2 cellular contexts compared by ENCODE assay signal in genomic region chr6:143596857-143597256, GRCh38.
TF ChIP-seq lines count a peak whose summit lies in the region.

No MANE protein-coding gene starts in this region.

TF ChIP-seq in GM23338, 12 proteins besides CTCF, POLR2A, EP300 and RAD21 (continued from another document):
- TF ChIP-seq REST (IDR thresholded peaks at IDR 0.05; ENCODE audit: unreplicated experiment), result no peak

TF ChIP-seq in H1, 55 proteins besides CTCF, POLR2A, EP300 and RAD21 (continued from another document):
- no peak for TF ChIP-seq SAP30 (IDR thresholded peaks at IDR 0.05; ENCODE audit: insufficient read depth, insufficient replicate concordance, low read length)
- no peak for TF ChIP-seq ASH2L (IDR thresholded peaks at IDR 0.05; ENCODE audit: low read length)
- TF ChIP-seq RNF2 (IDR thresholded peaks at IDR 0.05; ENCODE audit: borderline replicate concordance, low read depth, low read length, missing control alignments, poor library complexity, severe bottlenecking), result no peak
- TF ChIP-seq CBX8 (IDR thresholded peaks at IDR 0.05; ENCODE audit: borderline replicate concordance, low read depth, low read length), result no peak
- no peak for TF ChIP-seq ATF3 (IDR thresholded peaks at IDR 0.05; ENCODE audit: insufficient read depth, low read depth, low read length)
- TF ChIP-seq EZH2 (IDR thresholded peaks at IDR 0.05; ENCODE audit: low read depth, low read length, severe bottlenecking), result no peak
- TF ChIP-seq USF2 (IDR thresholded peaks at IDR 0.05; ENCODE audit: low read length), result no peak
- TF ChIP-seq POU5F1 (IDR thresholded peaks at IDR 0.05; ENCODE audit: low read depth, low read length), result no peak
- TF ChIP-seq MAFK (IDR thresholded peaks at IDR 0.05; ENCODE audit: low read depth, low read length), result no peak
- TF ChIP-seq KDM4A (IDR thresholded peaks at IDR 0.05; ENCODE audit: low read depth, low read length, severe bottlenecking), result no peak
